In the genomic region with DNA sequence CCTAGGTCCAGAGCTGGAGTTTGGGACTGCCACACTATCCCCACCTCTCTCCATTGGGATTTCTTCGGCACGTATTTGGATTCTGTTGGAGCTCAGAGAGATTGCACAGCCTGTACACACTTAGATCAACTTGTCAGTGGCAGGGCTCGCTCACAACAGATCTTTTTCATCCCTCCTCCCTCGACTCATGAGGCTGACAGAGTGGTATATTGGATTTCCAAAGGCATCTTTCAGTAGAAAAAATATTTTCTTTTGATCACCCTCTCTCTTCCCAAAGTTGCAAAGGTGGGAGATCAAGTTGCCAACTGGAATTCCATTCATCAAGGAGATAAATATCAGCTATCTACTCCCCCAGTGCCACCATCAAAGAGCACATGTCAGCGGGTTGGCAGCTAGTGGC, we compare ENCODE assay signal across 29 cellular contexts.
"Had no signal": no experiment of that assay in that cellular context is flagged by ENCODE, and none has a peak within 500 bp of the region (broad histone marks: within the 10 kb centered on the region; RNA-seq: fewer than 3 reads in every experiment).

No MANE protein-coding gene starts in this region.

- H3K9me3 ChIP-seq: ascending aorta had no signal

- DNase-seq: activated CD4-positive, alpha-beta memory T cell treated with anti-CD3 and anti-CD28 coated beads, Interleukin-2, amount 10 ng/mL, durations not matched to agents 7 days and 5 days; activated CD4-positive, alpha-beta T cell treated with anti-CD3 and anti-CD28 coated beads for 1 hour; activated CD4-positive, alpha-beta T cell treated with anti-CD3 and anti-CD28 coated beads for 36 hours; activated CD4-positive, alpha-beta T cell treated with anti-CD3 and anti-CD28 coated beads for 48 hours; activated CD4-positive, alpha-beta T cell treated with anti-CD3 and anti-CD28 coated beads, Interleukin-2, amount 10 ng/mL, durations not matched to agents 7 days and 5 days; activated CD4-positive, alpha-beta T cell treated with anti-CD3 and anti-CD28 coated beads, Interleukin-2, amount 50 U/mL, for 48 hours; activated CD4-positive, CD25-positive, alpha-beta regulatory T cell; activated CD8-positive, alpha-beta memory T cell treated with anti-CD3 and anti-CD28 coated beads for 24 hours; activated CD8-positive, alpha-beta memory T cell treated with anti-CD3 and anti-CD28 coated beads, Interleukin-2, amount 10 ng/mL, durations not matched to agents 7 days and 5 days; activated CD8-positive, alpha-beta memory T cell treated with anti-CD3 and anti-CD28 coated beads, Interleukin-2, amount 50 U/mL, for 48 hours; activated CD8-positive, alpha-beta T cell treated with anti-CD3 and anti-CD28 coated beads, Interleukin-2, amount 10 ng/mL, durations not matched to agents 7 days and 5 days; activated effector memory CD4-positive, alpha-beta T cell treated with Interleukin-2 at 50 U/mL for 16 hours; activated gamma-delta T cell; activated naive CD4-positive, alpha-beta T cell treated with anti-CD3 and anti-CD28 coated beads, Interleukin-2, amount 10 ng/mL, durations not matched to agents 7 days and 5 days; activated naive CD4-positive, alpha-beta T cell treated with Interleukin-2 at 50 U/mL for 16 hours; activated naive CD8-positive, alpha-beta T cell treated with anti-CD3 and anti-CD28 coated beads, Interleukin-2, amount 10 ng/mL, durations not matched to agents 7 days and 5 days; activated naive CD8-positive, alpha-beta T cell treated with anti-CD3 and anti-CD28 coated beads, Interleukin-2, amount 50 U/mL, for 24 hours; activated T-cell treated with anti-CD3 and anti-CD28 coated beads, Interleukin-2, amount 50 U/mL, for 24 hours; activated T-cell treated with anti-CD3 and anti-CD28 coated beads, Interleukin-2, amount 50 U/mL, for 48 hours; amygdala; anterior cingulate cortex; caudate nucleus; cerebellar nuclear complex; T-helper 1 cell; T-helper 2 cell; T-helper 9 cell; WERI-Rb-1 had no signal

- H3K4me3 ChIP-seq: ascending aorta, cardiac muscle cell had no signal

- H3K27me3 ChIP-seq: ascending aorta had no signal

- H3K4me1 ChIP-seq: ascending aorta had no signal

- H3K36me3 ChIP-seq: ascending aorta, cardiac muscle cell, WERI-Rb-1 had no signal

- H3K27ac ChIP-seq: ascending aorta, cardiac muscle cell, WERI-Rb-1 had no signal
